9 cellular contexts compared by ENCODE assay signal in the genomic region with DNA sequence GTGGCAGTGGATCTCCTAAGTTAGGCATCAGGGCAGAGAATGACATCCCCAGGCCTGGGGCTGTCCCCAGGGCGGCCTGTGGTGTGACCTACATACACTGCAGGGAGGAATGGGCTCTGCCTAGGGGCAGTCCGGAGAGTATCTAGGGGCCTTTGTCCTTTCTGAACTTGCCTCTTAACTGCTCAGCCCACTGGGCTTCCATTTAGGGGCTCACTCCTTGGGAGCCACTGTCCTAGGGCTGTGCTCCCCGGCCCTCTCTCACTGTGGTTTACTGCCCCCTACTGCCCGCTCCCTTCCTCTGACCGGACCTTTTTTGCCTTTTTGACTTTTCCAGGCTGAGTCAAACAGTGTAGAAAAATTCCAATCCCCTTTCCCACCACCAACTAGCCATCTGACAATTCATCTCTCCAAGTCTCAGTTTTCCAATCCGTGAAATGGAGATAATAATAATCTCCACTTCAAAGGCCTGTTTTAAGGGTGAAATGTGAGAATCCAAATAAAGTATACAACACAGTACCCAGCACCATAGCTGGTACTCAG.
A peak's percentile ranks its signal among the peaks of the same experiment; 100 is the strongest.
DNase-seq lines count a peak whose midpoint lies in the region; ATAC-seq, FAIRE-seq and TF ChIP-seq lines count a peak whose summit lies in the region.
"Had no signal": no experiment of that assay in that cellular context is flagged by ENCODE, and none has a peak within 500 bp of the region (broad histone marks: within the 10 kb centered on the region; RNA-seq: fewer than 3 reads in every experiment).

No MANE protein-coding gene starts in this region.

- ATAC-seq in SK-N-SH treated with all-trans-retinoic acid at 6 μM for 48 hours, result peak; percentile 97
- no peak for ATAC-seq in HG03108 (IDR thresholded peaks at IDR 0.05; ENCODE audit: unreplicated experiment)
- ATAC-seq in HG02870 (IDR thresholded peaks at IDR 0.05; ENCODE audit: unreplicated experiment), result no peak

- peak; percentile 68 to 86 for TF ChIP-seq CTCF in right atrium auricular region (IDR thresholded peaks at IDR 0.05)

- peaks cover 13% of the 10 kb centered on the region for H3K4me1 ChIP-seq in adipocyte (ENCODE audit: control insufficient read depth, insufficient read depth, low read length)
- no peaks in the 10 kb centered on the region for H3K4me1 ChIP-seq in right atrium auricular region

- in situ Hi-C loops in Caki2 (cut with HindIII; ENCODE audit: low pct_unique_long_range_greater_than_20kb, low sequenced_read_pairs), result no loop called here

- no peaks in the 10 kb centered on the region for H3K9me3 ChIP-seq in adipocyte (ENCODE audit: control insufficient read depth, low read length)
- H3K9me3 ChIP-seq in right atrium auricular region, result no peaks in the 10 kb centered on the region

- H3K4me3 ChIP-seq in adipocyte (ENCODE audit: low read length), result no peak overlapping the region
- no peak overlapping the region for H3K4me3 ChIP-seq in right atrium auricular region
- H3K4me3 ChIP-seq: SK-N-MC had no signal

- FAIRE-seq in HTR-8/SVneo (lab: Jason Lieb, UNC), result no peak

- no peak overlapping the region for H3K27ac ChIP-seq in right atrium auricular region
- H3K27ac ChIP-seq: SK-N-MC had no signal

- H3K27me3 ChIP-seq in adipocyte (replicated peaks; ENCODE audit: control insufficient read depth, insufficient read depth, low read length) (no peaks in the 10 kb centered on the region), right atrium auricular region (no peaks in the 10 kb centered on the region)

- H3K36me3 ChIP-seq in adipocyte (ENCODE audit: control insufficient read depth, insufficient read depth, low read length, severe bottlenecking) (no peaks in the 10 kb centered on the region), right atrium auricular region (no peaks in the 10 kb centered on the region)

- DNase-seq in Caki2 (ENCODE audit: low read depth) (peak; percentile 50), HTR-8/SVneo (ENCODE audit: insufficient read length, low spot score) (peak; percentile 37), adipocyte (ENCODE audit: low read depth) (peak; percentile 86), right atrium auricular region (ENCODE audit: low spot score) (peak; percentile 63), retina (peak; percentile 61)

- peak overlapping the region; percentile 61 for H3K9ac ChIP-seq in adipocyte (ENCODE audit: low read length)

TF ChIP-seq in SK-N-SH treated with all-trans-retinoic acid at 6 μM for 48 hours, 23 proteins besides CTCF, POLR2A, EP300 and RAD21:
- TF ChIP-seq, protein P1, sequence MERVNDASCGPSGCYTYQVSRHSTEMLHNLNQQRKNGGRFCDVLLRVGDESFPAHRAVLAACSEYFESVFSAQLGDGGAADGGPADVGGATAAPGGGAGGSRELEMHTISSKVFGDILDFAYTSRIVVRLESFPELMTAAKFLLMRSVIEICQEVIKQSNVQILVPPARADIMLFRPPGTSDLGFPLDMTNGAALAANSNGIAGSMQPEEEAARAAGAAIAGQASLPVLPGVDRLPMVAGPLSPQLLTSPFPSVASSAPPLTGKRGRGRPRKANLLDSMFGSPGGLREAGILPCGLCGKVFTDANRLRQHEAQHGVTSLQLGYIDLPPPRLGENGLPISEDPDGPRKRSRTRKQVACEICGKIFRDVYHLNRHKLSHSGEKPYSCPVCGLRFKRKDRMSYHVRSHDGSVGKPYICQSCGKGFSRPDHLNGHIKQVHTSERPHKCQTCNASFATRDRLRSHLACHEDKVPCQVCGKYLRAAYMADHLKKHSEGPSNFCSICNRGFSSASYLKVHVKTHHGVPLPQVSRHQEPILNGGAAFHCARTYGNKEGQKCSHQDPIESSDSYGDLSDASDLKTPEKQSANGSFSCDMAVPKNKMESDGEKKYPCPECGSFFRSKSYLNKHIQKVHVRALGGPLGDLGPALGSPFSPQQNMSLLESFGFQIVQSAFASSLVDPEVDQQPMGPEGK (CRISPR knock-in tag; IDR thresholded peaks at IDR 0.05; ENCODE audit: borderline replicate concordance), result no peak
- TF ChIP-seq OSR1 (CRISPR knock-in tag; IDR thresholded peaks at IDR 0.05) (no peak), ZFP30 (CRISPR knock-in tag; IDR thresholded peaks at IDR 0.05) (no peak), ZFP3 (CRISPR knock-in tag; IDR thresholded peaks at IDR 0.05) (no peak), ZNF70 (CRISPR knock-in tag; IDR thresholded peaks at IDR 0.05) (no peak), CSDC2 (CRISPR knock-in tag; IDR thresholded peaks at IDR 0.05) (no peak), ISL1 (CRISPR knock-in tag; IDR thresholded peaks at IDR 0.05) (no peak), TCF4 (CRISPR knock-in tag; IDR thresholded peaks at IDR 0.05; ENCODE audit: borderline replicate concordance) (no peak), ZNF565 (CRISPR knock-in tag; conservative IDR thresholded peaks at IDR 0.05; ENCODE audit: low read depth) (no peak), SNAI2 (CRISPR knock-in tag; IDR thresholded peaks at IDR 0.05) (no peak), BACH2 (CRISPR knock-in tag; IDR thresholded peaks at IDR 0.05; ENCODE audit: borderline replicate concordance) (no peak)
- TF ChIP-seq, protein P2, sequence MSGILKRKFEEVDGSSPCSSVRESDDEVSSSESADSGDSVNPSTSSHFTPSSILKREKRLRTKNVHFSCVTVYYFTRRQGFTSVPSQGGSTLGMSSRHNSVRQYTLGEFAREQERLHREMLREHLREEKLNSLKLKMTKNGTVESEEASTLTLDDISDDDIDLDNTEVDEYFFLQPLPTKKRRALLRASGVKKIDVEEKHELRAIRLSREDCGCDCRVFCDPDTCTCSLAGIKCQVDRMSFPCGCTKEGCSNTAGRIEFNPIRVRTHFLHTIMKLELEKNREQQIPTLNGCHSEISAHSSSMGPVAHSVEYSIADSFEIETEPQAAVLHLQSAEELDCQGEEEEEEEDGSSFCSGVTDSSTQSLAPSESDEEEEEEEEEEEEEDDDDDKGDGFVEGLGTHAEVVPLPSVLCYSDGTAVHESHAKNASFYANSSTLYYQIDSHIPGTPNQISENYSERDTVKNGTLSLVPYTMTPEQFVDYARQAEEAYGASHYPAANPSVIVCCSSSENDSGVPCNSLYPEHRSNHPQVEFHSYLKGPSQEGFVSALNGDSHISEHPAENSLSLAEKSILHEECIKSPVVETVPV (CRISPR knock-in tag; IDR thresholded peaks at IDR 0.05), result no peak
